Comparison of ENCODE assay signal across 1 cellular context in the genomic region with DNA sequence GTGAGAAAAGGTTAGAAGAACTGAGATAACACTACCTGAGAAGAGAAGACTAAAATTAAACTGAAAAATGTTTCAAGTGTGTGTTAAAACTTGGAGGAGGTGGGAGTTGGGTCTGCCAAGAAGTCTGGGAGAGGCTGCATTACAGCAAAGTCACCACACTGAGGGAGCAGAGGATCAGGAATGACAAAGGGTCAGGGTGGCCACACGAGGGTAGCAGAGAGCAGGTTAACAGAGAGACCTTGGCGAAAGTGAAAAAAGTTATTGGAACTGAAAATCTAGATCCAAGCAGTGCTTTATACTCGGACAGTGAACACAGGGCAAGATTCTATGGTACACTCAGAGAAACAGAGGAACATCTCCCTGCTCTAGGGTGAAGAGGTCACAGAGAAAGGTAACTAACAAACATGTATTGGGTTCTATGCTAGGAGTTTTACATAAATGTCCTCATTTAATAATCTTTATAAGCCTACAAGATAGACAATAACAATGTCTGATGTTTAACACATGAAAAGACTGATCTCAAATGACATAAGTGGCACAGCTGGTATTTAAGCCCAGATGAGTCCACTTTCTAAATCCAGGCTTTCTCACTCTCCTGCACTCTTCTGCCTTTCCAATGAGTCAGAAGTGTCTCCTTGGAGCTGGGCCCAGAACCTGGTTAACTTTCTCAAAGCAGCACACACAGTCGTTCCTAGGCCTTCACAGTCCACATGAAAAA.
TF ChIP-seq lines count a peak whose summit lies in the region.

No MANE protein-coding gene starts in this region.

TF ChIP-seq in HCT116, 20 proteins besides CTCF, POLR2A, EP300 and RAD21 (continued from another document):
- no peak for TF ChIP-seq TCF7L2 (IDR thresholded peaks at IDR 0.05; ENCODE audit: borderline replicate concordance, extremely low read depth, insufficient read depth, insufficient read length)
- no peak for TF ChIP-seq YY1 (IDR thresholded peaks at IDR 0.05; ENCODE audit: extremely low read depth, insufficient replicate concordance, low read depth, low read length)
- TF ChIP-seq EZH2phosphoT487 (IDR thresholded peaks at IDR 0.05; ENCODE audit: borderline replicate concordance): no peak
- no peak for TF ChIP-seq EZH2 (IDR thresholded peaks at IDR 0.05)
- TF ChIP-seq, protein P1, sequence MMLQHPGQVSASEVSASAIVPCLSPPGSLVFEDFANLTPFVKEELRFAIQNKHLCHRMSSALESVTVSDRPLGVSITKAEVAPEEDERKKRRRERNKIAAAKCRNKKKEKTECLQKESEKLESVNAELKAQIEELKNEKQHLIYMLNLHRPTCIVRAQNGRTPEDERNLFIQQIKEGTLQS (IDR thresholded peaks at IDR 0.05): no peak
- no peak for TF ChIP-seq SP1 (IDR thresholded peaks at IDR 0.05; ENCODE audit: low read depth)
- no peak for TF ChIP-seq CBX3 (IDR thresholded peaks at IDR 0.05; ENCODE audit: low read depth)
- no peak for TF ChIP-seq EGR1 (IDR thresholded peaks at IDR 0.05; ENCODE audit: low read depth)
- no peak for TF ChIP-seq ELF1 (IDR thresholded peaks at IDR 0.05; ENCODE audit: borderline replicate concordance, low read depth)
- no peak for TF ChIP-seq CEBPB (IDR thresholded peaks at IDR 0.05; ENCODE audit: low read depth)
- no peak for TF ChIP-seq ZNF274 (IDR thresholded peaks at IDR 0.05; ENCODE audit: low read depth, low read length)
- TF ChIP-seq, protein P2, sequence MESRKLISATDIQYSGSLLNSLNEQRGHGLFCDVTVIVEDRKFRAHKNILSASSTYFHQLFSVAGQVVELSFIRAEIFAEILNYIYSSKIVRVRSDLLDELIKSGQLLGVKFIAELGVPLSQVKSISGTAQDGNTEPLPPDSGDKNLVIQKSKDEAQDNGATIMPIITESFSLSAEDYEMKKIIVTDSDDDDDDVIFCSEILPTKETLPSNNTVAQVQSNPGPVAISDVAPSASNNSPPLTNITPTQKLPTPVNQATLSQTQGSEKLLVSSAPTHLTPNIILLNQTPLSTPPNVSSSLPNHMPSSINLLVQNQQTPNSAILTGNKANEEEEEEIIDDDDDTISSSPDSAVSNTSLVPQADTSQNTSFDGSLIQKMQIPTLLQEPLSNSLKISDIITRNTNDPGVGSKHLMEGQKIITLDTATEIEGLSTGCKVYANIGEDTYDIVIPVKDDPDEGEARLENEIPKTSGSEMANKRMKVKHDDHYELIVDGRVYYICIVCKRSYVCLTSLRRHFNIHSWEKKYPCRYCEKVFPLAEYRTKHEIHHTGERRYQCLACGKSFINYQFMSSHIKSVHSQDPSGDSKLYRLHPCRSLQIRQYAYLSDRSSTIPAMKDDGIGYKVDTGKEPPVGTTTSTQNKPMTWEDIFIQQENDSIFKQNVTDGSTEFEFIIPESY (IDR thresholded peaks at IDR 0.05; ENCODE audit: extremely low read depth, insufficient replicate concordance, low read length): no peak
